32 cellular contexts compared by ENCODE assay signal in genomic region chr2:139034064-139034463, GRCh38.
"Had no signal": no experiment of that assay in that cellular context is flagged by ENCODE, and none has a peak within 500 bp of the region (broad histone marks: within the 10 kb centered on the region; RNA-seq: fewer than 3 reads in every experiment).

No MANE protein-coding gene starts in this region.

- DNase-seq: Karpas-422, Kasumi-1, MM.1S, MV-4-11, NCI-H1048, NCI-H1092, NCI-H1092 treated with DMSO at 0.1 percent for 48 hours, NCI-H1105, NCI-H1105 treated with DMSO at 0.1 percent for 48 hours, NCI-H1417, NCI-H1417 treated with DMSO at 0.1 percent for 48 hours, NCI-H1436, NCI-H1436 treated with DMSO at 0.1 percent for 48 hours, NCI-H146, NCI-H1694, NCI-H1694 treated with DMSO at 0.1 percent for 48 hours, NCI-H187, NCI-H187 treated with DMSO at 0.1 percent for 48 hours, NCI-H1930, NCI-H2029, NCI-H2029 treated with DMSO at 0.1 percent for 48 hours, NCI-H2081, NCI-H2081 treated with DMSO at 0.1 percent for 48 hours, NCI-H2107, NCI-H2171, NCI-H2171 treated with DMSO at 0.1 percent for 48 hours, NCI-H2227 treated with DMSO at 0.1 percent for 48 hours, NCI-H345, NCI-H510A, NCI-H510A treated with DMSO at 0.1 percent for 48 hours, NCI-H524 had no signal

- H3K27me3 ChIP-seq: MG63 had no signal

- H3K36me3 ChIP-seq: MG63 had no signal

- H3K4me3 ChIP-seq: MG63 had no signal
